ENCODE assay signal across 1 cellular context in genomic region chr5:76576468-76576867, GRCh38.
TF ChIP-seq lines count a peak whose summit lies in the region.

No MANE protein-coding gene starts in this region.

TF ChIP-seq in SK-N-SH treated with all-trans-retinoic acid at 6 μM for 48 hours, 23 proteins besides CTCF, POLR2A, EP300 and RAD21 (continued from another document):
- no peak for TF ChIP-seq ARNTL (CRISPR knock-in tag; IDR thresholded peaks at IDR 0.05; ENCODE audit: borderline replicate concordance, low read depth)
- no peak for TF ChIP-seq RARB (CRISPR knock-in tag; IDR thresholded peaks at IDR 0.05)
- TF ChIP-seq ISL1 (CRISPR knock-in tag; IDR thresholded peaks at IDR 0.05): peak; percentile 82
- no peak for TF ChIP-seq ESRRG (CRISPR knock-in tag; IDR thresholded peaks at IDR 0.05)
- TF ChIP-seq CSDC2 (CRISPR knock-in tag; IDR thresholded peaks at IDR 0.05): no peak
- TF ChIP-seq ZNF70 (CRISPR knock-in tag; IDR thresholded peaks at IDR 0.05): no peak
